ENCODE assay signal across 1 cellular context in the genomic region with DNA sequence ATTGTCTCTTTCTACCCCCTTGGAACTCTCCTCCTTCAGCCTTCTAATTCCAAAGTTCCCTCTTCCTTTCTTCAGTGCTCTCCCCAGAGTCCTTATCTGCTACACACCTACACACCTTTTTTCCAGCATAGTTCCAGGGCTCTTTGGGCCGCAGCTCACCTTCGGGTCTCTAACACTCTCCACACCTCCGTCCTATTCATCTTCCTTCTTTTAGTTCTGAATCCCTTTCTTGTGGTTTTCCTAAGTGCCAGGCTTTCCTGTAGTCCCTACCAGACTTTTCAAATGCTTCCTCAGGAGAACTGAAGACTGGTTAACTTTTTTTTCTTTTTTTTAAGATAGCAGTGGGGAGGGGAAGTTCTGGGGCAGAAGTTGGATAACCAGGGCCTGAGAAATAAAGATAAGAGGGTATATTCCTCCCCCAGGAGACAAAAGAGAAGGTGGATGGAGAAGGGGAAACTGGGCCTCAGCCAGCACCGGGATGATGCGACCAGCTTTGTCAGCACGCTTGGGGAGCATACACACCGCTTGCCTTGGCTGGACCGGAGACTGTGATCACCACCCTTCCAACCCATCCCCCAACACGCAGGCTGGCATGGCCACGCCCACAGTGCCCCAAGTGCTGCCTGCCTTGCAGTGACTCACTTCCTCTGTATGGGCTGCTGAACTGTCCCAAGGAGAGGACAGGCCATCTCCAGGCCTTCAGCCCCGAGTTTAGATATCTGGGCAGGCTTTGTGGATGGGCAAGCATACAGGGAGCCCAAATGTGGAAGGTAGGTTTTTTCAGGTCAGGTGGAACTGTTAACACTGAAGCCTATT.
TF ChIP-seq lines count a peak whose summit lies in the region.

No MANE protein-coding gene starts in this region.

TF ChIP-seq in K562, 482 proteins besides CTCF, POLR2A, EP300 and RAD21 (continued from another document and continues in another):
- TF ChIP-seq, protein P1, sequence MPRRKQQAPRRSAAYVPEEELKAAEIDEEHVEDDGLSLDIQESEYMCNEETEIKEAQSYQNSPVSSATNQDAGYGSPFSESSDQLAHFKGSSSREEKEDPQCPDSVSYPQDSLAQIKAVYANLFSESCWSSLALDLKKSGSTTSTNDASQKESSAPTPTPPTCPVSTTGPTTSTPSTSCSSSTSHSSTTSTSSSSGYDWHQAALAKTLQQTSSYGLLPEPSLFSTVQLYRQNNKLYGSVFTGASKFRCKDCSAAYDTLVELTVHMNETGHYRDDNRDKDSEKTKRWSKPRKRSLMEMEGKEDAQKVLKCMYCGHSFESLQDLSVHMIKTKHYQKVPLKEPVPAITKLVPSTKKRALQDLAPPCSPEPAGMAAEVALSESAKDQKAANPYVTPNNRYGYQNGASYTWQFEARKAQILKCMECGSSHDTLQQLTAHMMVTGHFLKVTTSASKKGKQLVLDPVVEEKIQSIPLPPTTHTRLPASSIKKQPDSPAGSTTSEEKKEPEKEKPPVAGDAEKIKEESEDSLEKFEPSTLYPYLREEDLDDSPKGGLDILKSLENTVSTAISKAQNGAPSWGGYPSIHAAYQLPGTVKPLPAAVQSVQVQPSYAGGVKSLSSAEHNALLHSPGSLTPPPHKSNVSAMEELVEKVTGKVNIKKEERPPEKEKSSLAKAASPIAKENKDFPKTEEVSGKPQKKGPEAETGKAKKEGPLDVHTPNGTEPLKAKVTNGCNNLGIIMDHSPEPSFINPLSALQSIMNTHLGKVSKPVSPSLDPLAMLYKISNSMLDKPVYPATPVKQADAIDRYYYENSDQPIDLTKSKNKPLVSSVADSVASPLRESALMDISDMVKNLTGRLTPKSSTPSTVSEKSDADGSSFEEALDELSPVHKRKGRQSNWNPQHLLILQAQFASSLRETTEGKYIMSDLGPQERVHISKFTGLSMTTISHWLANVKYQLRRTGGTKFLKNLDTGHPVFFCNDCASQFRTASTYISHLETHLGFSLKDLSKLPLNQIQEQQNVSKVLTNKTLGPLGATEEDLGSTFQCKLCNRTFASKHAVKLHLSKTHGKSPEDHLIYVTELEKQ (CRISPR knock-in tag; IDR thresholded peaks at IDR 0.05), result 0 out of 2 replicates have a peak, but pooled peaks have one; percentile 13
- TF ChIP-seq POLR2B (IDR thresholded peaks at IDR 0.05; ENCODE audit: low read depth, partially characterized antibody), result peak; percentile 19
- TF ChIP-seq, protein P2, sequence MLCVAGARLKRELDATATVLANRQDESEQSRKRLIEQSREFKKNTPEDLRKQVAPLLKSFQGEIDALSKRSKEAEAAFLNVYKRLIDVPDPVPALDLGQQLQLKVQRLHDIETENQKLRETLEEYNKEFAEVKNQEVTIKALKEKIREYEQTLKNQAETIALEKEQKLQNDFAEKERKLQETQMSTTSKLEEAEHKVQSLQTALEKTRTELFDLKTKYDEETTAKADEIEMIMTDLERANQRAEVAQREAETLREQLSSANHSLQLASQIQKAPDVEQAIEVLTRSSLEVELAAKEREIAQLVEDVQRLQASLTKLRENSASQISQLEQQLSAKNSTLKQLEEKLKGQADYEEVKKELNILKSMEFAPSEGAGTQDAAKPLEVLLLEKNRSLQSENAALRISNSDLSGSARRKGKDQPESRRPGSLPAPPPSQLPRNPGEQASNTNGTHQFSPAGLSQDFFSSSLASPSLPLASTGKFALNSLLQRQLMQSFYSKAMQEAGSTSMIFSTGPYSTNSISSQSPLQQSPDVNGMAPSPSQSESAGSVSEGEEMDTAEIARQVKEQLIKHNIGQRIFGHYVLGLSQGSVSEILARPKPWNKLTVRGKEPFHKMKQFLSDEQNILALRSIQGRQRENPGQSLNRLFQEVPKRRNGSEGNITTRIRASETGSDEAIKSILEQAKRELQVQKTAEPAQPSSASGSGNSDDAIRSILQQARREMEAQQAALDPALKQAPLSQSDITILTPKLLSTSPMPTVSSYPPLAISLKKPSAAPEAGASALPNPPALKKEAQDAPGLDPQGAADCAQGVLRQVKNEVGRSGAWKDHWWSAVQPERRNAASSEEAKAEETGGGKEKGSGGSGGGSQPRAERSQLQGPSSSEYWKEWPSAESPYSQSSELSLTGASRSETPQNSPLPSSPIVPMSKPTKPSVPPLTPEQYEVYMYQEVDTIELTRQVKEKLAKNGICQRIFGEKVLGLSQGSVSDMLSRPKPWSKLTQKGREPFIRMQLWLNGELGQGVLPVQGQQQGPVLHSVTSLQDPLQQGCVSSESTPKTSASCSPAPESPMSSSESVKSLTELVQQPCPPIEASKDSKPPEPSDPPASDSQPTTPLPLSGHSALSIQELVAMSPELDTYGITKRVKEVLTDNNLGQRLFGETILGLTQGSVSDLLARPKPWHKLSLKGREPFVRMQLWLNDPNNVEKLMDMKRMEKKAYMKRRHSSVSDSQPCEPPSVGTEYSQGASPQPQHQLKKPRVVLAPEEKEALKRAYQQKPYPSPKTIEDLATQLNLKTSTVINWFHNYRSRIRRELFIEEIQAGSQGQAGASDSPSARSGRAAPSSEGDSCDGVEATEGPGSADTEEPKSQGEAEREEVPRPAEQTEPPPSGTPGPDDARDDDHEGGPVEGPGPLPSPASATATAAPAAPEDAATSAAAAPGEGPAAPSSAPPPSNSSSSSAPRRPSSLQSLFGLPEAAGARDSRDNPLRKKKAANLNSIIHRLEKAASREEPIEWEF (CRISPR knock-in tag; IDR thresholded peaks at IDR 0.05), result no peak
- peak in 1 of 2 experiments; percentile 68; a peak in 1 of 4 replicates for TF ChIP-seq ETV6 (IDR thresholded peaks at IDR 0.05; ENCODE audit: borderline replicate concordance in 1 of 2, low read depth in 2 of 2, low read length in 1 of 2)
- no peak for TF ChIP-seq ETV6 (CRISPR knock-in tag; IDR thresholded peaks at IDR 0.05; ENCODE audit: borderline replicate concordance)
- no peak; the same call in 1 of the 2 replicates for TF ChIP-seq KLF13 (tag; IDR thresholded peaks at IDR 0.05; ENCODE audit: borderline replicate concordance, low read depth)
- TF ChIP-seq, protein P3, sequence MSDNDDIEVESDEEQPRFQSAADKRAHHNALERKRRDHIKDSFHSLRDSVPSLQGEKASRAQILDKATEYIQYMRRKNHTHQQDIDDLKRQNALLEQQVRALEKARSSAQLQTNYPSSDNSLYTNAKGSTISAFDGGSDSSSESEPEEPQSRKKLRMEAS (CRISPR knock-in tag; IDR thresholded peaks at IDR 0.05), result 0 out of 2 replicates have a peak, but pooled peaks have one; percentile 17
- peak; percentile 57; the same call in 1 of the 2 replicates for TF ChIP-seq ZNF583 (CRISPR knock-in tag; IDR thresholded peaks at IDR 0.05)
- no peak for TF ChIP-seq ZNF23 (CRISPR knock-in tag; IDR thresholded peaks at IDR 0.05)
- TF ChIP-seq, protein P4, sequence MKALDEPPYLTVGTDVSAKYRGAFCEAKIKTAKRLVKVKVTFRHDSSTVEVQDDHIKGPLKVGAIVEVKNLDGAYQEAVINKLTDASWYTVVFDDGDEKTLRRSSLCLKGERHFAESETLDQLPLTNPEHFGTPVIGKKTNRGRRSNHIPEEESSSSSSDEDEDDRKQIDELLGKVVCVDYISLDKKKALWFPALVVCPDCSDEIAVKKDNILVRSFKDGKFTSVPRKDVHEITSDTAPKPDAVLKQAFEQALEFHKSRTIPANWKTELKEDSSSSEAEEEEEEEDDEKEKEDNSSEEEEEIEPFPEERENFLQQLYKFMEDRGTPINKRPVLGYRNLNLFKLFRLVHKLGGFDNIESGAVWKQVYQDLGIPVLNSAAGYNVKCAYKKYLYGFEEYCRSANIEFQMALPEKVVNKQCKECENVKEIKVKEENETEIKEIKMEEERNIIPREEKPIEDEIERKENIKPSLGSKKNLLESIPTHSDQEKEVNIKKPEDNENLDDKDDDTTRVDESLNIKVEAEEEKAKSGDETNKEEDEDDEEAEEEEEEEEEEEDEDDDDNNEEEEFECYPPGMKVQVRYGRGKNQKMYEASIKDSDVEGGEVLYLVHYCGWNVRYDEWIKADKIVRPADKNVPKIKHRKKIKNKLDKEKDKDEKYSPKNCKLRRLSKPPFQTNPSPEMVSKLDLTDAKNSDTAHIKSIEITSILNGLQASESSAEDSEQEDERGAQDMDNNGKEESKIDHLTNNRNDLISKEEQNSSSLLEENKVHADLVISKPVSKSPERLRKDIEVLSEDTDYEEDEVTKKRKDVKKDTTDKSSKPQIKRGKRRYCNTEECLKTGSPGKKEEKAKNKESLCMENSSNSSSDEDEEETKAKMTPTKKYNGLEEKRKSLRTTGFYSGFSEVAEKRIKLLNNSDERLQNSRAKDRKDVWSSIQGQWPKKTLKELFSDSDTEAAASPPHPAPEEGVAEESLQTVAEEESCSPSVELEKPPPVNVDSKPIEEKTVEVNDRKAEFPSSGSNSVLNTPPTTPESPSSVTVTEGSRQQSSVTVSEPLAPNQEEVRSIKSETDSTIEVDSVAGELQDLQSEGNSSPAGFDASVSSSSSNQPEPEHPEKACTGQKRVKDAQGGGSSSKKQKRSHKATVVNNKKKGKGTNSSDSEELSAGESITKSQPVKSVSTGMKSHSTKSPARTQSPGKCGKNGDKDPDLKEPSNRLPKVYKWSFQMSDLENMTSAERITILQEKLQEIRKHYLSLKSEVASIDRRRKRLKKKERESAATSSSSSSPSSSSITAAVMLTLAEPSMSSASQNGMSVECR (CRISPR knock-in tag; IDR thresholded peaks at IDR 0.05), result peak; percentile 33; the same call in 1 of the 2 replicates
- no peak for TF ChIP-seq ZNF507 (tag; conservative IDR thresholded peaks at IDR 0.05)
- peak; percentile 40; the same call in 1 of the 2 replicates for TF ChIP-seq FOXJ2 (tag; IDR thresholded peaks at IDR 0.05)
- TF ChIP-seq, protein P5, sequence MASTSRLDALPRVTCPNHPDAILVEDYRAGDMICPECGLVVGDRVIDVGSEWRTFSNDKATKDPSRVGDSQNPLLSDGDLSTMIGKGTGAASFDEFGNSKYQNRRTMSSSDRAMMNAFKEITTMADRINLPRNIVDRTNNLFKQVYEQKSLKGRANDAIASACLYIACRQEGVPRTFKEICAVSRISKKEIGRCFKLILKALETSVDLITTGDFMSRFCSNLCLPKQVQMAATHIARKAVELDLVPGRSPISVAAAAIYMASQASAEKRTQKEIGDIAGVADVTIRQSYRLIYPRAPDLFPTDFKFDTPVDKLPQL (IDR thresholded peaks at IDR 0.05; ENCODE audit: extremely low read depth, insufficient read length), result no peak
- no peak for TF ChIP-seq ZNF696 (CRISPR knock-in tag; conservative IDR thresholded peaks at IDR 0.05)
- TF ChIP-seq POLR2H (tag; IDR thresholded peaks at IDR 0.05; ENCODE audit: low read depth), result no peak
- TF ChIP-seq SAP30 (IDR thresholded peaks at IDR 0.05; ENCODE audit: borderline replicate concordance, insufficient read depth, low read depth, low read length, poor library complexity, severe bottlenecking), result no peak
- no peak for TF ChIP-seq ZNF695 (CRISPR knock-in tag; IDR thresholded peaks at IDR 0.05)
- TF ChIP-seq CCAR2 (IDR thresholded peaks at IDR 0.05; ENCODE audit: low read depth, low read length), result no peak
- no peak for TF ChIP-seq POLR3A (IDR thresholded peaks at IDR 0.05; ENCODE audit: borderline replicate concordance, extremely low read depth, insufficient read depth, insufficient read length)
- peak; percentile 73 to 87 for TF ChIP-seq KDM1A (IDR thresholded peaks at IDR 0.05)
- TF ChIP-seq, protein P6, sequence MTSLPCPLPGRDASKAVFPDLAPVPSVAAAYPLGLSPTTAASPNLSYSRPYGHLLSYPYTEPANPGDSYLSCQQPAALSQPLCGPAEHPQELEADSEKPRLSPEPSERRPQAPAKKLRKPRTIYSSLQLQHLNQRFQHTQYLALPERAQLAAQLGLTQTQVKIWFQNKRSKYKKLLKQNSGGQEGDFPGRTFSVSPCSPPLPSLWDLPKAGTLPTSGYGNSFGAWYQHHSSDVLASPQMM (CRISPR knock-in tag; IDR thresholded peaks at IDR 0.05), result no peak
- TF ChIP-seq HMG20B (CRISPR knock-in tag; IDR thresholded peaks at IDR 0.05), result no peak
- TF ChIP-seq, protein P7, sequence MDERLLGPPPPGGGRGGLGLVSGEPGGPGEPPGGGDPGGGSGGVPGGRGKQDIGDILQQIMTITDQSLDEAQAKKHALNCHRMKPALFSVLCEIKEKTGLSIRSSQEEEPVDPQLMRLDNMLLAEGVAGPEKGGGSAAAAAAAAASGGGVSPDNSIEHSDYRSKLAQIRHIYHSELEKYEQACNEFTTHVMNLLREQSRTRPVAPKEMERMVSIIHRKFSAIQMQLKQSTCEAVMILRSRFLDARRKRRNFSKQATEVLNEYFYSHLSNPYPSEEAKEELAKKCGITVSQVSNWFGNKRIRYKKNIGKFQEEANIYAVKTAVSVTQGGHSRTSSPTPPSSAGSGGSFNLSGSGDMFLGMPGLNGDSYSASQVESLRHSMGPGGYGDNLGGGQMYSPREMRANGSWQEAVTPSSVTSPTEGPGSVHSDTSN (CRISPR knock-in tag; IDR thresholded peaks at IDR 0.05; ENCODE audit: low read depth), result no peak
- TF ChIP-seq, protein P7 (tag; conservative IDR thresholded peaks at IDR 0.05; ENCODE audit: low read depth), result no peak
- peak; percentile 66 for TF ChIP-seq POLR2AphosphoS5 (IDR thresholded peaks at IDR 0.05; ENCODE audit: control insufficient read depth, insufficient read depth, low read depth, low read length)
- no peak for TF ChIP-seq CEBPB (tag; IDR thresholded peaks at IDR 0.05)
- 0 out of 2 replicates have a peak, but pooled peaks have one; percentile 55 for TF ChIP-seq XRCC5 (IDR thresholded peaks at IDR 0.05; ENCODE audit: low read depth, low read length)
- no peak for TF ChIP-seq CBX8 (IDR thresholded peaks at IDR 0.05; ENCODE audit: borderline replicate concordance, extremely low read depth, low read depth, low read length, poor library complexity, severe bottlenecking)
- TF ChIP-seq, protein P8, sequence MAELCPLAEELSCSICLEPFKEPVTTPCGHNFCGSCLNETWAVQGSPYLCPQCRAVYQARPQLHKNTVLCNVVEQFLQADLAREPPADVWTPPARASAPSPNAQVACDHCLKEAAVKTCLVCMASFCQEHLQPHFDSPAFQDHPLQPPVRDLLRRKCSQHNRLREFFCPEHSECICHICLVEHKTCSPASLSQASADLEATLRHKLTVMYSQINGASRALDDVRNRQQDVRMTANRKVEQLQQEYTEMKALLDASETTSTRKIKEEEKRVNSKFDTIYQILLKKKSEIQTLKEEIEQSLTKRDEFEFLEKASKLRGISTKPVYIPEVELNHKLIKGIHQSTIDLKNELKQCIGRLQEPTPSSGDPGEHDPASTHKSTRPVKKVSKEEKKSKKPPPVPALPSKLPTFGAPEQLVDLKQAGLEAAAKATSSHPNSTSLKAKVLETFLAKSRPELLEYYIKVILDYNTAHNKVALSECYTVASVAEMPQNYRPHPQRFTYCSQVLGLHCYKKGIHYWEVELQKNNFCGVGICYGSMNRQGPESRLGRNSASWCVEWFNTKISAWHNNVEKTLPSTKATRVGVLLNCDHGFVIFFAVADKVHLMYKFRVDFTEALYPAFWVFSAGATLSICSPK (IDR thresholded peaks at IDR 0.05; ENCODE audit: borderline replicate concordance), result no peak
- TF ChIP-seq SMAD3 (CRISPR knock-in tag; conservative IDR thresholded peaks at IDR 0.05), result no peak
